In the genomic region with DNA sequence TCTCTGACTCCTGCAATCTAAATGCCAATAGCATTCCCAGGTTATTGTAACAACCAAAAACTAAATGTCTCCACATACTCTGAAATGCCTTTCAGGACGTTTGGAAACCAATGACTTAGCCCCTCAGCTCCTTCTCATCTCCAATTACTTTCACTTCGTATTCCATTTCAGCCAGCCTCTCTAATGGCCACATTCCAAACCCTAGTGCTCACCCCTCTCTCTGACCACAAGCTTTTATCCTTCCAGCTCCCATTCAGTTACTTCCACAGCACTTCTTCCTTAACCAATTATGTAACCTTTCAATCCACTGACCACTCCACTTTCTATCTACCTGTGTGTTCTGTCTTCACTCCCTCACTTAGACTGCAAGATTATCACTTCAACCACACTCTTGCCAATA, we compare ENCODE assay signal across 12 cellular contexts. TPM values are rescaled to one million over a fixed set of nuclear protein-coding genes. Genes with fewer than 3 reads are reported as not detected.
A peak's percentile ranks its signal among the peaks of the same experiment; 100 is the strongest.
DNase-seq lines count a peak whose midpoint lies in the region; ATAC-seq and TF ChIP-seq lines count a peak whose summit lies in the region.
"Had no signal": no experiment of that assay in that cellular context is flagged by ENCODE, and none has a peak within 500 bp of the region (broad histone marks: within the 10 kb centered on the region; RNA-seq: fewer than 3 reads in every experiment).

No MANE protein-coding gene starts in this region.

- H3K27me3 ChIP-seq in HUES48 (ENCODE audit: control insufficient read depth, insufficient read depth, low read length): peaks cover 6% of the 10 kb centered on the region
- no peaks in the 10 kb centered on the region for H3K27me3 ChIP-seq in left lung

- BruUV-seq in Calu3 (replicated peaks; lab: Mats Ljungman, UMichigan): no TSS peak

- H3K27ac ChIP-seq in HUES48 (ENCODE audit: low read depth, low read length): peak overlapping the region; percentile 33
- no peak overlapping the region for H3K27ac ChIP-seq in left lung

- H3K4me3 Mint-ChIP-seq in Calu3 (ENCODE audit: low read depth, unreplicated experiment): peak overlapping the region; percentile 33
- no peak overlapping the region for H3K4me3 Mint-ChIP-seq in activated T-cell treated with anti-CD3 and anti-CD28 coated beads, Interleukin-2, amount 50 U/mL, for 72 hours
- H3K4me3 Mint-ChIP-seq: activated naive CD8-positive, alpha-beta T cell treated with anti-CD3 and anti-CD28 coated beads for 36 hours had no signal

- no peaks in the 10 kb centered on the region for H3K9me3 ChIP-seq in HUES48 (ENCODE audit: control insufficient read depth, insufficient read depth, low read length)
- H3K9me3 ChIP-seq in left lung: no peaks in the 10 kb centered on the region

- peaks cover 14% of the 10 kb centered on the region for H3K36me3 Mint-ChIP-seq in Calu3 (ENCODE audit: insufficient read depth, unreplicated experiment)
- peaks cover 11 to 24% of the 10 kb centered on the region in 2 donors for H3K36me3 Mint-ChIP-seq in activated T-cell treated with anti-CD3 and anti-CD28 coated beads, Interleukin-2, amount 50 U/mL, for 72 hours (ENCODE audit: insufficient read depth in 2 of 2)

- H3K9ac ChIP-seq in HUES48 (ENCODE audit: low read depth, low read length): no peak overlapping the region

- no peaks in the 10 kb centered on the region for H3K27me3 Mint-ChIP-seq in Calu3 (ENCODE audit: unreplicated experiment)
- no peaks in the 10 kb centered on the region for H3K27me3 Mint-ChIP-seq in activated T-cell treated with anti-CD3 and anti-CD28 coated beads, Interleukin-2, amount 50 U/mL, for 72 hours (ENCODE audit: low read depth)
- H3K27me3 Mint-ChIP-seq: activated naive CD8-positive, alpha-beta T cell treated with anti-CD3 and anti-CD28 coated beads for 36 hours had no signal

- CTCF ChIA-PET in Calu3 (lab: Charles Lee): interaction anchor here (1.0 to 1.1 kb wide), 2 partner anchors 44 to 86 kb away, joined by 4 to 8 read pairs; no protein-coding TSS in a partner anchor

- TF ChIP-seq CTCF in Calu3 (IDR thresholded peaks at IDR 0.05; ENCODE audit: unreplicated experiment) (no peak), astrocyte of the spinal cord (IDR thresholded peaks at IDR 0.05; ENCODE audit: low read depth, low read length) (no peak), left lung (IDR thresholded peaks at IDR 0.05) (no peak)

- H3K4me1 Mint-ChIP-seq in Calu3 (ENCODE audit: low read depth, unreplicated experiment): peaks cover 13% of the 10 kb centered on the region
- peaks cover 52% of the 10 kb centered on the region for H3K4me1 Mint-ChIP-seq in activated T-cell treated with anti-CD3 and anti-CD28 coated beads, Interleukin-2, amount 50 U/mL, for 72 hours (ENCODE audit: low read depth)

- ATAC-seq in left lung: peak; percentile 8
- ATAC-seq in activated T-cell treated with anti-CD3 and anti-CD28 coated beads, Interleukin-2, amount 50 U/mL, for 72 hours (replicated peaks in 1 of 2): no peak
- ATAC-seq in GM18907 (IDR thresholded peaks at IDR 0.05; ENCODE audit: unreplicated experiment): no peak

- H3K4me3 ChIP-seq in HUES48 (ENCODE audit: low read depth, low read length) (no peak overlapping the region), astrocyte of the spinal cord (ENCODE audit: low read depth, low read length) (peak overlapping the region; percentile 14), left lung (no peak overlapping the region)

- H3K36me3 ChIP-seq in HUES48 (ENCODE audit: control insufficient read depth, insufficient read depth, low read length) (peaks cover 79% of the 10 kb centered on the region), left lung (peaks cover 0 to 46% of the 10 kb centered on the region in 2 donors)

- H3K4me1 ChIP-seq in HUES48 (ENCODE audit: control insufficient read depth, insufficient read depth, low read length) (peaks cover 5% of the 10 kb centered on the region), left lung (peaks cover 16 to 23% of the 10 kb centered on the region in 2 donors)

- intact Hi-C loops in Calu3 (cut with micrococcal nuclease; ENCODE audit: unreplicated experiment) (no loop called here), left lung (cut with DNase I) (no loop called here), head of caudate nucleus (cut with DNase I) (no loop called here)

- DNase-seq in Calu3 (peak; percentile 10), astrocyte of the spinal cord (ENCODE audit: low read depth, low spot score) (peak; percentile 95), left lung (no peak), NCI-H1436 (lab: John Stamatoyannopoulos, UW) (no peak), head of caudate nucleus (no peak)
- DNase-seq in activated T-cell treated with anti-CD3 and anti-CD28 coated beads, Interleukin-2, amount 50 U/mL, for 72 hours: no peak
- DNase-seq: activated naive CD8-positive, alpha-beta T cell treated with anti-CD3 and anti-CD28 coated beads for 36 hours; NCI-H345; nucleus accumbens; T-helper 2 cell had no signal

- peak overlapping the region; percentile 3 for H3K27ac Mint-ChIP-seq in Calu3 (ENCODE audit: unreplicated experiment)
- H3K27ac Mint-ChIP-seq in activated T-cell treated with anti-CD3 and anti-CD28 coated beads, Interleukin-2, amount 50 U/mL, for 72 hours: no peak overlapping the region
- H3K27ac Mint-ChIP-seq: activated naive CD8-positive, alpha-beta T cell treated with anti-CD3 and anti-CD28 coated beads for 36 hours had no signal

- no peaks in the 10 kb centered on the region for H3K9me3 Mint-ChIP-seq in Calu3 (ENCODE audit: low read depth, unreplicated experiment)
- no peaks in the 10 kb centered on the region for H3K9me3 Mint-ChIP-seq in activated T-cell treated with anti-CD3 and anti-CD28 coated beads, Interleukin-2, amount 50 U/mL, for 72 hours
- H3K9me3 Mint-ChIP-seq: activated naive CD8-positive, alpha-beta T cell treated with anti-CD3 and anti-CD28 coated beads for 36 hours had no signal

- in situ Hi-C loops in astrocyte of the spinal cord (cut with HindIII; ENCODE audit: low sequenced_read_pairs): no loop called here

RNA-seq across cellular contexts. Expression of a gene that starts 4.3 kb away (rescaled TPM):
- total RNA-seq in Calu3 (2022) (18.4 and 21.8 TPM in 2 replicates), left lung (10 to 100 TPM; 13.7 to 18.7 TPM)
- 10 to 100 TPM; 28.0 to 38.0 TPM for total RNA-seq in activated T-cell treated with anti-CD3 and anti-CD28 coated beads, Interleukin-2, amount 50 U/mL, for 72 hours

RNA-seq across cellular contexts. Expression of a gene that starts 43.9 kb away (rescaled TPM):
- 5.8 and 6.1 TPM in 2 replicates for total RNA-seq in Calu3 (2022)
- total RNA-seq in left lung: 10 to 100 TPM in 1 of 2 donors, 1 to 10 TPM in 1; 9.7 to 11.2 TPM
- total RNA-seq in activated T-cell treated with anti-CD3 and anti-CD28 coated beads, Interleukin-2, amount 50 U/mL, for 72 hours: 1 to 10 TPM; 1.9 to 2.3 TPM

Comparison
In these comparisons a context has a peak if more than half of its experiments do, and no peak if none do; other contexts are left out.
1. DNase-seq: peak in Calu3 (single experiment) and astrocyte of the spinal cord (single experiment); none in left lung (0 of 2), activated T-cell treated with anti-CD3 and anti-CD28 coated beads, Interleukin-2, amount 50 U/mL, for 72 hours (0 of 2), NCI-H1436 (single experiment) and head of caudate nucleus (0 of 42).